In genomic region chr3:35322070-35322469, GRCh38 we compare ENCODE assay signal across 15 cellular contexts.
A peak's percentile ranks its signal among the peaks of the same experiment; 100 is the strongest.
DNase-seq lines count a peak whose midpoint lies in the region; FAIRE-seq and TF ChIP-seq lines count a peak whose summit lies in the region.
"Had no signal": no experiment of that assay in that cellular context is flagged by ENCODE, and none has a peak within 500 bp of the region (broad histone marks: within the 10 kb centered on the region; RNA-seq: fewer than 3 reads in every experiment).

No MANE protein-coding gene starts in this region.

- no peak overlapping the region for H3K9ac ChIP-seq in endothelial cell of umbilical vein (replicated peaks; ENCODE audit: extremely low read depth, insufficient read depth, low read length)
- no peak overlapping the region for H3K9ac ChIP-seq in mesenchymal stem cell (ENCODE audit: low read length)

- no peaks in the 10 kb centered on the region for H3K79me1 ChIP-seq in mesenchymal stem cell (replicated peaks; ENCODE audit: low read length, poor library complexity, severe bottlenecking)

- no peaks in the 10 kb centered on the region for H4K20me1 ChIP-seq in endothelial cell of umbilical vein (replicated peaks; ENCODE audit: control insufficient read depth, extremely low read depth, insufficient read depth, low read length)

- no peak overlapping the region for H4K91ac ChIP-seq in mesenchymal stem cell (ENCODE audit: low read length)

- H3K27me3 ChIP-seq in endothelial cell of umbilical vein (ENCODE audit: control insufficient read depth in 2 of 2, insufficient read depth in 2 of 2, low read length in 2 of 2) (peaks cover 3 to 9% of the 10 kb centered on the region in 2 experiments), mesenchymal stem cell (ENCODE audit: control insufficient read depth in 1 of 2, insufficient read depth in 1 of 2, low read length in 2 of 2) (no peaks in the 10 kb centered on the region)
- H3K27me3 ChIP-seq: right atrium auricular region had no signal

- H3K4me3 ChIP-seq in endothelial cell of umbilical vein (replicated peaks in 1 of 3; ENCODE audit: insufficient read depth in 1 of 3, low read depth in 1 of 3, low read length in 3 of 3) (no peak overlapping the region), mesenchymal stem cell (ENCODE audit: insufficient read depth in 1 of 2, low read depth in 1 of 2, low read length in 2 of 2) (no peak overlapping the region)
- H3K4me3 ChIP-seq: right atrium auricular region had no signal

- 37% methylated on average over 3 of the region's 4 CpGs for WGBS in mesenchymal stem cell

- no peak overlapping the region for H3K18ac ChIP-seq in mesenchymal stem cell (ENCODE audit: low read depth in 1 of 2, low read length in 2 of 2)

- H2BK15ac ChIP-seq in mesenchymal stem cell (ENCODE audit: low read depth, poor library complexity, severe bottlenecking) = no peak overlapping the region

- H3K36me3 ChIP-seq in endothelial cell of umbilical vein (ENCODE audit: control insufficient read depth in 2 of 2, extremely low read depth in 1 of 2, insufficient read depth in 2 of 2, low read length in 2 of 2) (no peaks in the 10 kb centered on the region), mesenchymal stem cell (ENCODE audit: control insufficient read depth in 1 of 2, insufficient read depth in 2 of 2, low read depth in 1 of 2, low read length in 2 of 2) (no peaks in the 10 kb centered on the region)
- H3K36me3 ChIP-seq: right atrium auricular region had no signal

- BruUV-seq in endothelial cell of umbilical vein (replicated peaks; lab: Mats Ljungman, UMichigan) = no TSS peak

- H3K23ac ChIP-seq in mesenchymal stem cell (ENCODE audit: low read length in 2 of 2) = no peak overlapping the region

- no peaks in the 10 kb centered on the region for H3K9me1 ChIP-seq in endothelial cell of umbilical vein (replicated peaks; ENCODE audit: control insufficient read depth, extremely low read depth, insufficient read depth, low read length)

- dilution Hi-C loops in endothelial cell of umbilical vein (cut with MboI; ENCODE audit: extremely low pct_ligation_motif_present, low sequenced_read_pairs) = no loop called here

- H2BK5ac ChIP-seq in mesenchymal stem cell (ENCODE audit: low read depth, low read length, poor library complexity, severe bottlenecking) = no peak overlapping the region

- H3K79me2 ChIP-seq in endothelial cell of umbilical vein (ENCODE audit: control insufficient read depth, insufficient read depth, low read length) = no peaks in the 10 kb centered on the region

- POLR2A ChIA-PET in endothelial cell of umbilical vein (lab: Charles Lee) = no interaction called here

- DNase-seq in EH (ENCODE audit: low read depth) = peak; percentile 1
- DNase-seq in RKO (ENCODE audit: low spot score) = peak; percentile 22
- DNase-seq in endothelial cell of umbilical vein (ENCODE audit: low read depth, low spot score) = peak; percentile 37
- peak; percentile 71 for DNase-seq in mesenchymal stem cell
- no peak for DNase-seq in C1 segment of cervical spinal cord (lab: John Stamatoyannopoulos, UW)
- no peak for DNase-seq in substantia nigra (lab: John Stamatoyannopoulos, UW)
- no peak for DNase-seq in iPS-NIHi11 (ENCODE audit: low spot score)
- DNase-seq in activated CD4-positive, alpha-beta T cell treated with anti-CD3 and anti-CD28 coated beads, Interleukin-2, amount 50 U/mL, for 1 hour = no peak
- DNase-seq: activated CD8-positive, alpha-beta memory T cell treated with anti-CD3 and anti-CD28 coated beads for 24 hours; CD8-positive, alpha-beta T cell; DMS79; NCI-H1417 treated with DMSO at 0.1 percent for 48 hours; NCI-H2171 treated with DMSO at 0.1 percent for 48 hours; stimulated activated CD4-positive, alpha-beta T cell treated with anti-CD3 and anti-CD28 coated beads, Interleukin-15, amount 100 ng/mL, for 24 hours had no signal

- H2BK12ac ChIP-seq in mesenchymal stem cell (ENCODE audit: low read length in 2 of 2) = no peak overlapping the region

- H3K27ac ChIP-seq in endothelial cell of umbilical vein (ENCODE audit: insufficient read depth, low read depth, low read length) = no peak overlapping the region
- peak overlapping the region; percentile 85 for H3K27ac ChIP-seq in mesenchymal stem cell (ENCODE audit: low read length, poor library complexity, severe bottlenecking)
- H3K27ac ChIP-seq in substantia nigra (ENCODE audit: low read depth, low read length, poor library complexity, severe bottlenecking) = no peak overlapping the region
- H3K27ac ChIP-seq: right atrium auricular region had no signal

- no peak overlapping the region for H4K8ac ChIP-seq in mesenchymal stem cell (ENCODE audit: low read length)

- H3K4me1 ChIP-seq in endothelial cell of umbilical vein (ENCODE audit: control insufficient read depth, extremely low read depth, insufficient read depth, low read length) (peaks cover 4% of the 10 kb centered on the region), mesenchymal stem cell (ENCODE audit: control insufficient read depth, insufficient read depth, low read depth, low read length) (peaks cover 2% of the 10 kb centered on the region)
- H3K4me1 ChIP-seq: right atrium auricular region had no signal

- H3K4me2 ChIP-seq in endothelial cell of umbilical vein (ENCODE audit: insufficient read depth, low read length) (no peak overlapping the region), mesenchymal stem cell (ENCODE audit: low read length, poor library complexity, severe bottlenecking) (no peak overlapping the region)

- no peaks in the 10 kb centered on the region for H3K9me3 ChIP-seq in endothelial cell of umbilical vein (replicated peaks; ENCODE audit: control insufficient read depth, insufficient read depth, low read length)
- H3K9me3 ChIP-seq in mesenchymal stem cell (ENCODE audit: control insufficient read depth, low read length) = peaks cover 13% of the 10 kb centered on the region
- H3K9me3 ChIP-seq: right atrium auricular region had no signal

- no peak for TF ChIP-seq POLR2A in endothelial cell of umbilical vein (IDR thresholded peaks at IDR 0.05; ENCODE audit: low read depth, low read length)

- no peak overlapping the region for H3K14ac ChIP-seq in mesenchymal stem cell (ENCODE audit: low read length in 2 of 2)

- intact Hi-C loops in endothelial cell of umbilical vein (cut with micrococcal nuclease) = loop anchor here (1.0 to 5.0 kb wide), 3 partner anchors 61 to 610 kb away; no protein-coding TSS in a partner anchor

- H2BK120ac ChIP-seq in mesenchymal stem cell (ENCODE audit: low read depth, low read length) = no peak overlapping the region

- TF ChIP-seq CTCF in endothelial cell of umbilical vein (IDR thresholded peaks at IDR 0.05; ENCODE audit: extremely low read depth in 1 of 2, insufficient read depth in 1 of 2, low read depth in 1 of 2, low read length in 2 of 2) = no peak

- CTCF ChIA-PET in endothelial cell of umbilical vein (lab: Charles Lee) = no interaction called here

- no peak overlapping the region for H2AFZ ChIP-seq in endothelial cell of umbilical vein (ENCODE audit: low read depth, low read length)
- H2AFZ ChIP-seq in mesenchymal stem cell (ENCODE audit: low read depth, low read length) = no peak overlapping the region

- H2AK5ac ChIP-seq in mesenchymal stem cell (ENCODE audit: low read length, severe bottlenecking) = no peak overlapping the region

- no peak for FAIRE-seq in endothelial cell of umbilical vein (lab: Jason Lieb, UNC)

- H3K4ac ChIP-seq in mesenchymal stem cell (ENCODE audit: low read depth in 1 of 2, low read length in 2 of 2) = no peak overlapping the region

TF ChIP-seq in endothelial cell of umbilical vein, 7 proteins besides CTCF, POLR2A, EP300 and RAD21:
- TF ChIP-seq FOS (IDR thresholded peaks at IDR 0.05; ENCODE audit: borderline replicate concordance, insufficient read depth, low read length) = no peak
- TF ChIP-seq MYC (IDR thresholded peaks at IDR 0.05; ENCODE audit: low read depth, low read length) = no peak
- TF ChIP-seq EZH2 (IDR thresholded peaks at IDR 0.05; ENCODE audit: borderline replicate concordance, low read depth, low read length, severe bottlenecking) = no peak
- no peak for TF ChIP-seq JUN (IDR thresholded peaks at IDR 0.05; ENCODE audit: borderline replicate concordance, insufficient read depth, insufficient read length, low read depth)
- TF ChIP-seq MAX (IDR thresholded peaks at IDR 0.05; ENCODE audit: insufficient read depth, insufficient read length) = no peak
- peak; percentile 90 for TF ChIP-seq GATA2 (IDR thresholded peaks at IDR 0.05; ENCODE audit: insufficient read depth, insufficient read length, low read depth, low read length)
- peak; percentile 35 for TF ChIP-seq POLR2AphosphoS5 (IDR thresholded peaks at IDR 0.05; ENCODE audit: insufficient read depth, low read depth, low read length)

Comparison
In these comparisons a context has a peak if more than half of its experiments do, and no peak if none do; other contexts are left out.
1. DNase-seq: peak in EH (single experiment), RKO (single experiment), endothelial cell of umbilical vein (single experiment) and mesenchymal stem cell (single experiment); none in C1 segment of cervical spinal cord (0 of 14), substantia nigra (0 of 49), iPS-NIHi11 (single experiment) and activated CD4-positive, alpha-beta T cell treated with anti-CD3 and anti-CD28 coated beads, Interleukin-2, amount 50 U/mL, for 1 hour (single experiment).